10 cellular contexts compared by ENCODE assay signal in the genomic region with DNA sequence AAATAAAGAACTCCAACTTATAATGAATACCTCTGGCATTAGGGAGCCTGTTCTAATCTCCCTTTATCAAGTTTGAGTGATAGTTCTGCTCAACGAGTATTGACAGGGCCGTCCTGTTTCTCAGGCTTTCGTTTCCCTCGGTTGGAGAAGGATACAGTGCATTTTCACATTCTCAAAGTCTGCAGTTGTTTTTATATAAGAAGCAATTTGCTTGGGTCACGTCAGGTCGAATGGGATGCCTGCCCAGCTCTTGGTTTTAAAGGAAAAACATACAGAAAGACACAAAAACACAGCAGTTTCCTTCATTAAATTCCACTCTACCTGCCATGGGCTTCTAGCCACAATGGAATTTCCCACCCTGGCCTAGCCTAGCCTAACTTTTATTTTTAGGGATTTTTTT.
A peak's percentile ranks its signal among the peaks of the same experiment; 100 is the strongest.
DNase-seq lines count a peak whose midpoint lies in the region; ATAC-seq and TF ChIP-seq lines count a peak whose summit lies in the region.
"Had no signal": no experiment of that assay in that cellular context is flagged by ENCODE, and none has a peak within 500 bp of the region (broad histone marks: within the 10 kb centered on the region; RNA-seq: fewer than 3 reads in every experiment).

No MANE protein-coding gene starts in this region.

- H3K4me1 ChIP-seq in ACC112 (ENCODE audit: control insufficient read depth, insufficient read depth, low read length, unreplicated experiment) (peaks cover 20% of the 10 kb centered on the region), SK-N-SH (ENCODE audit: control insufficient read depth in 1 of 2, insufficient read depth in 2 of 2, low read depth in 1 of 2, low read length in 1 of 2) (peaks cover 0 to 5% of the 10 kb centered on the region in 2 experiments; a peak in 3 of 4 replicates)

- CTCF ChIA-PET in SK-N-SH (lab: Yijun Ruan, JAX) = interaction anchor here (0.8 kb wide), 1 partner anchor 70 kb away, joined by 3 read pairs; no protein-coding TSS in a partner anchor

- H4K20me1 ChIP-seq in SK-N-SH (ENCODE audit: insufficient read depth) = no peaks in the 10 kb centered on the region

- H3K27me3 ChIP-seq in ACC112 (ENCODE audit: insufficient read depth, low read length) = no peaks in the 10 kb centered on the region
- H3K27me3 ChIP-seq in SK-N-SH (ENCODE audit: insufficient read depth) = no peaks in the 10 kb centered on the region

- H3K36me3 ChIP-seq in ACC112 (ENCODE audit: insufficient read depth, low read length) = peaks cover 5% of the 10 kb centered on the region
- H3K36me3 ChIP-seq in SK-N-SH (replicated peaks in 1 of 2; ENCODE audit: control insufficient read depth in 1 of 2, insufficient read depth in 2 of 2, low read length in 1 of 2) = no peaks in the 10 kb centered on the region

- POLR2A ChIA-PET in SK-N-SH (lab: Yijun Ruan, JAX) = no interaction called here

- no peaks in the 10 kb centered on the region for H3K9me3 ChIP-seq in SK-N-SH

- WGBS in SK-N-SH (ENCODE audit: low lambda C conversion rate) = 62% methylated on average over 6 of the region's 6 CpGs

- H3K9me2 ChIP-seq in SK-N-SH = no peaks in the 10 kb centered on the region

- TF ChIP-seq CTCF in SK-N-SH (IDR thresholded peaks at IDR 0.05) = no peak
- TF ChIP-seq CTCF in omental fat pad (IDR thresholded peaks at IDR 0.05) = no peak

- H3K79me2 ChIP-seq in ACC112 (ENCODE audit: control insufficient read depth, insufficient read depth, low read length, unreplicated experiment) = no peaks in the 10 kb centered on the region
- no peaks in the 10 kb centered on the region for H3K79me2 ChIP-seq in SK-N-SH (ENCODE audit: insufficient read depth)

- peak; percentile 41 for ATAC-seq in omental fat pad (ENCODE audit: low FRiP score)
- ATAC-seq in HG03442 (IDR thresholded peaks at IDR 0.05; ENCODE audit: unreplicated experiment) = no peak

- no peak for TF ChIP-seq RAD21 in SK-N-SH (IDR thresholded peaks at IDR 0.05; ENCODE audit: low read length)

- H3K4me3 ChIP-seq in ACC112 (ENCODE audit: low read depth, low read length) = peak overlapping the region; percentile 63
- H3K4me3 ChIP-seq in SK-N-SH (ENCODE audit: low read depth in 2 of 2, low read length in 1 of 2) = no peak overlapping the region

- peak overlapping the region; percentile 15; the same call in 1 of the 2 replicates for H3K9ac ChIP-seq in SK-N-SH

- peak overlapping the region; percentile 46 for H3K27ac ChIP-seq in ACC112 (ENCODE audit: low read depth, low read length)
- peak overlapping the region; percentile 68 to 85; a peak in 3 of 4 replicates for H3K27ac ChIP-seq in SK-N-SH (ENCODE audit: low read depth in 2 of 2, low read length in 1 of 2)

- H3F3A ChIP-seq in SK-N-SH (replicated peaks; ENCODE audit: insufficient read depth) = peaks cover 6% of the 10 kb centered on the region

- TF ChIP-seq EP300 in SK-N-SH (IDR thresholded peaks at IDR 0.05; ENCODE audit: borderline replicate concordance in 1 of 2, low read depth in 1 of 2, low read length in 1 of 2) = no peak

- DNase-seq in SK-N-SH = no peak
- peak; percentile 49 for DNase-seq in fibroblast of the conjunctiva (ENCODE audit: low read depth)
- DNase-seq in omental fat pad (ENCODE audit: low spot score) = no peak
- DNase-seq in GF-D8 (lab: John Stamatoyannopoulos, UW) = no peak
- DNase-seq in activated naive CD4-positive, alpha-beta T cell treated with anti-CD3 and anti-CD28 coated beads, Interleukin-2, amount 50 U/mL, for 16 hours = no peak
- DNase-seq in T-helper 1 cell = no peak
- DNase-seq: activated B cell treated with CpG ODN at 0.5 μM for 24 hours; activated naive CD4-positive, alpha-beta T cell treated with Interleukin-2 at 50 U/mL for 16 hours had no signal

- peak overlapping the region; percentile 42 for H3K4me2 ChIP-seq in SK-N-SH

- H2AFZ ChIP-seq in ACC112 (ENCODE audit: low read length, unreplicated experiment) (peak overlapping the region; percentile 19), SK-N-SH (ENCODE audit: low read depth) (no peak overlapping the region)

TF ChIP-seq in SK-N-SH, 30 proteins besides CTCF, POLR2A, EP300 and RAD21:
- TF ChIP-seq SIN3A (IDR thresholded peaks at IDR 0.05; ENCODE audit: borderline replicate concordance, low read depth, low read length) (no peak), TCF12 (IDR thresholded peaks at IDR 0.05) (peak; percentile 10; the same call in 1 of the 2 replicates), JUND (IDR thresholded peaks at IDR 0.05) (0 out of 2 replicates have a peak, but pooled peaks have one; percentile 26), MXI1 (IDR thresholded peaks at IDR 0.05; ENCODE audit: low read depth, low read length) (no peak), POLR2AphosphoS5 (IDR thresholded peaks at IDR 0.05; ENCODE audit: low read depth, low read length) (no peak), GABPA (IDR thresholded peaks at IDR 0.05; ENCODE audit: low read depth) (no peak)
- TF ChIP-seq, protein P1, sequence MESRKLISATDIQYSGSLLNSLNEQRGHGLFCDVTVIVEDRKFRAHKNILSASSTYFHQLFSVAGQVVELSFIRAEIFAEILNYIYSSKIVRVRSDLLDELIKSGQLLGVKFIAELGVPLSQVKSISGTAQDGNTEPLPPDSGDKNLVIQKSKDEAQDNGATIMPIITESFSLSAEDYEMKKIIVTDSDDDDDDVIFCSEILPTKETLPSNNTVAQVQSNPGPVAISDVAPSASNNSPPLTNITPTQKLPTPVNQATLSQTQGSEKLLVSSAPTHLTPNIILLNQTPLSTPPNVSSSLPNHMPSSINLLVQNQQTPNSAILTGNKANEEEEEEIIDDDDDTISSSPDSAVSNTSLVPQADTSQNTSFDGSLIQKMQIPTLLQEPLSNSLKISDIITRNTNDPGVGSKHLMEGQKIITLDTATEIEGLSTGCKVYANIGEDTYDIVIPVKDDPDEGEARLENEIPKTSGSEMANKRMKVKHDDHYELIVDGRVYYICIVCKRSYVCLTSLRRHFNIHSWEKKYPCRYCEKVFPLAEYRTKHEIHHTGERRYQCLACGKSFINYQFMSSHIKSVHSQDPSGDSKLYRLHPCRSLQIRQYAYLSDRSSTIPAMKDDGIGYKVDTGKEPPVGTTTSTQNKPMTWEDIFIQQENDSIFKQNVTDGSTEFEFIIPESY (IDR thresholded peaks at IDR 0.05; ENCODE audit: borderline replicate concordance, low read depth) = no peak
- TF ChIP-seq, protein P2, sequence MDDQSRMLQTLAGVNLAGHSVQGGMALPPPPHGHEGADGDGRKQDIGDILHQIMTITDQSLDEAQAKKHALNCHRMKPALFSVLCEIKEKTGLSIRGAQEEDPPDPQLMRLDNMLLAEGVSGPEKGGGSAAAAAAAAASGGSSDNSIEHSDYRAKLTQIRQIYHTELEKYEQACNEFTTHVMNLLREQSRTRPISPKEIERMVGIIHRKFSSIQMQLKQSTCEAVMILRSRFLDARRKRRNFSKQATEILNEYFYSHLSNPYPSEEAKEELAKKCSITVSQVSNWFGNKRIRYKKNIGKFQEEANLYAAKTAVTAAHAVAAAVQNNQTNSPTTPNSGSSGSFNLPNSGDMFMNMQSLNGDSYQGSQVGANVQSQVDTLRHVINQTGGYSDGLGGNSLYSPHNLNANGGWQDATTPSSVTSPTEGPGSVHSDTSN (IDR thresholded peaks at IDR 0.05) = peak; percentile 60; the same call in 1 of the 2 replicates
